In the genomic region with DNA sequence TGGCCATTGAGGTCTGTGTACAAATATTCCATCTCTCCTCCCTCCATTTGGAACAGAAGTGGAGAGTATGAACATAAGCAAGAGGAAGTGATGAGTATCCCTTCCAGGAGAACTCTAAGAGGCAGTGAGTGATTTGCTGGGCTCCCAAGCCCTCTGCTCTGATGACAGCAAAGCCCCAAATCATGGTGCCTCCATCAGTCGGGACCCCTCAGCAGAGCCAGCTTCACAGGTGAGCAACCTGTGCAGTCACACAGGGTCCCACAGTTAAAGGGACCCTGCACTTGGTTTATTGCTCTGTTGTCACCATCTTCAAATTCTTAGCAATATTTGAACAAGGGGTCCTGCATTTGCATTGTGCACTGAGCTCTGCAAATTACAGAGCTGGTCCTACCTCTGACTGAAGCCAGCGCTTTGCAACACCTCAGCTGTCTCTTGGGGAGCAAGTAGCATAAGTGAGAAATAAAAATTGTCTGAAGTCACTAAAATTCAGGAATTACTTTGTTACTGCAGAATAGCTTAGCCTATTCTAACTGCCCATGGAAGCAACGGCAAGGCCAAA, we compare ENCODE assay signal across 19 cellular contexts.
"Had no signal": no experiment of that assay in that cellular context is flagged by ENCODE, and none has a peak within 500 bp of the region (broad histone marks: within the 10 kb centered on the region; RNA-seq: fewer than 3 reads in every experiment).

No MANE protein-coding gene starts in this region.

- H3K4me1 ChIP-seq: SJSA1 had no signal

- H3K36me3 ChIP-seq: MG63, SJSA1 had no signal

- H3K9me3 ChIP-seq: MG63, SK-N-SH had no signal

- H3K27me3 ChIP-seq: MG63 had no signal

- H3K27ac ChIP-seq: SJSA1 had no signal

- H3K4me3 ChIP-seq: MG63, SJSA1 had no signal

- DNase-seq: KBM-7, MG63, NCI-H1092, NCI-H1105 treated with DMSO at 0.1 percent for 48 hours, NCI-H1417 treated with DMSO at 0.1 percent for 48 hours, NCI-H146, NCI-H1694 treated with DMSO at 0.1 percent for 48 hours, NCI-H1930, NCI-H2081, NCI-H2107, NCI-H2227 treated with DMSO at 0.1 percent for 48 hours, NCI-H524, NCI-H526 treated with DMSO at 0.1 percent for 48 hours, NCI-H774, Right ventricle myocardium superior, RPMI8226, SIG-M5, SK-N-SH had no signal
